Comparison of ENCODE assay signal across 1 cellular context in genomic region chr18:3616142-3616541, GRCh38.
TF ChIP-seq lines count a peak whose summit lies in the region.

No MANE protein-coding gene starts in this region.

TF ChIP-seq in H1, 55 proteins besides CTCF, POLR2A, EP300 and RAD21:
- TF ChIP-seq SIX5 (IDR thresholded peaks at IDR 0.05; ENCODE audit: low read depth, low read length) (no peak), SIRT6 (IDR thresholded peaks at IDR 0.05; ENCODE audit: low read length) (no peak), SP1 (IDR thresholded peaks at IDR 0.05; ENCODE audit: low read depth, low read length) (no peak), POU5F1 (IDR thresholded peaks at IDR 0.05; ENCODE audit: low read depth, low read length) (no peak), SAP30 (IDR thresholded peaks at IDR 0.05; ENCODE audit: insufficient read depth, insufficient replicate concordance, low read length) (no peak), CBX8 (IDR thresholded peaks at IDR 0.05; ENCODE audit: borderline replicate concordance, low read depth, low read length) (no peak), GABPA (IDR thresholded peaks at IDR 0.05; ENCODE audit: borderline replicate concordance, insufficient read depth, low read length) (no peak), CHD1 (IDR thresholded peaks at IDR 0.05; ENCODE audit: low read depth, low read length) (no peak), KDM1A (IDR thresholded peaks at IDR 0.05; ENCODE audit: borderline replicate concordance, low read length) (no peak), KDM5A (IDR thresholded peaks at IDR 0.05; ENCODE audit: low read length) (no peak), CEBPB (IDR thresholded peaks at IDR 0.05; ENCODE audit: low read depth, low read length) (no peak), JUN (IDR thresholded peaks at IDR 0.05; ENCODE audit: low read depth, low read length) (no peak)
- TF ChIP-seq, protein P1, sequence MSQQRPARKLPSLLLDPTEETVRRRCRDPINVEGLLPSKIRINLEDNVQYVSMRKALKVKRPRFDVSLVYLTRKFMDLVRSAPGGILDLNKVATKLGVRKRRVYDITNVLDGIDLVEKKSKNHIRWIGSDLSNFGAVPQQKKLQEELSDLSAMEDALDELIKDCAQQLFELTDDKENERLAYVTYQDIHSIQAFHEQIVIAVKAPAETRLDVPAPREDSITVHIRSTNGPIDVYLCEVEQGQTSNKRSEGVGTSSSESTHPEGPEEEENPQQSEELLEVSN (IDR thresholded peaks at IDR 0.05), result no peak
